ENCODE assay signal across 16 cellular contexts in genomic region chr4:92483341-92483740, GRCh38.
"Had no signal": no experiment of that assay in that cellular context is flagged by ENCODE, and none has a peak within 500 bp of the region (broad histone marks: within the 10 kb centered on the region; RNA-seq: fewer than 3 reads in every experiment).

No MANE protein-coding gene starts in this region.

- H3K27me3 ChIP-seq: colonic mucosa, heart left ventricle, left lung, right atrium auricular region, vagina had no signal

- H3K36me3 ChIP-seq: colonic mucosa, heart left ventricle, left lung, right atrium auricular region, thoracic aorta, vagina had no signal

- DNase-seq: activated CD4-positive, alpha-beta memory T cell treated with anti-CD3 and anti-CD28 coated beads, Interleukin-2, amount 10 ng/mL, durations not matched to agents 7 days and 5 days; activated CD4-positive, alpha-beta T cell treated with anti-CD3 and anti-CD28 coated beads for 48 hours; activated effector memory CD4-positive, alpha-beta T cell treated with anti-CD3 and anti-CD28 coated beads, Interleukin-2, amount 50 U/mL, for 16 hours; activated naive CD4-positive, alpha-beta T cell treated with anti-CD3 and anti-CD28 coated beads, Interleukin-2, amount 10 ng/mL, durations not matched to agents 7 days and 5 days; amygdala; colonic mucosa; heart left ventricle; left lung; mammary epithelial cell; psoas muscle; stimulated activated CD4-positive, alpha-beta T cell treated with anti-CD3 and anti-CD28 coated beads, Interleukin-4, amount 100 ng/mL, for 24 hours; stimulated activated naive CD4-positive, alpha-beta T cell treated with Interleukin-2 at 50 U/mL for 16 hours had no signal

- ATAC-seq: heart left ventricle; left lung; natural killer cell treated with Interleukin-12 subunit alpha and Interleukin-12 subunit beta and Interleukin-15 and Interleukin-18, amount 100 ng/mL, for 72 hours; psoas muscle had no signal

- H3K4me1 ChIP-seq: colonic mucosa, heart left ventricle, left lung, psoas muscle, right atrium auricular region, vagina had no signal

- H3K4me3 ChIP-seq: colonic mucosa, heart left ventricle, left lung, psoas muscle, right atrium auricular region, thoracic aorta, vagina had no signal

- H3K27ac ChIP-seq: colonic mucosa, heart left ventricle, left lung, psoas muscle, right atrium auricular region, thoracic aorta, vagina had no signal

- H3K9me3 ChIP-seq: colonic mucosa, heart left ventricle, left lung, psoas muscle, thoracic aorta, vagina had no signal
